1 cellular context compared by ENCODE assay signal in the genomic region with DNA sequence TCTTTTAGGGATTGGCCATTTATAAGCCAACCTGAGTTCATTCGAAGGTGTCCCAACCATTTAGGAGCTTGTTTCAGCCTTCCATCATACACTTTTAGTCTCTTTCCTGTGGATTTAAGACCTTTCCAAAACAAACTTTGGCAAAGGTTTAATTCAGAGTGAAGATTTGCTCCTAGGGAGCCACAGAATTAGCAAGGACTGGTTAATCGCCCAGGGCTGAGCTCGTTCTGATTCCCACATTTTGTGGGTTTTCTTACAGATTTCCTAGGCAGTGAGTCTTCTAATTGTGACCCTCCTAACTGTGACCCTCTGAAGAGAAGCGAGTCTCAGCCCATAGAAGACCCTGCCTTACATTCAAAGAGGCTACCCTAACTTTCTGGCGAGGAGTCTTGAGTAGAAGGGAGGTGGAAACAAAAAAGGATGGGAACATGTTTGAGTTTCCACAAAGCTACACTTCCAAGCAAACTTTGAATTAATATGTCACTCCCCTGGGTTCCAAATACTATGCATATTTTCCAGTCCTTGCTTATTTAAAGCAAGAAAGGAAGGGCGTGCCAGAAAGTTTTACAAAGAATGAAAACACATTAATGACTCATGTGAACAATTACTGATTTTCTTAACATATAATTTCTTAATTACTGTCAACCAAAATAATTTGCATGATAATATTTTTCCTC.
TF ChIP-seq lines count a peak whose summit lies in the region.

No MANE protein-coding gene starts in this region.

TF ChIP-seq in SK-N-SH treated with all-trans-retinoic acid at 6 μM for 48 hours, 23 proteins besides CTCF, POLR2A, EP300 and RAD21 (continued from another document):
- TF ChIP-seq, protein P1, sequence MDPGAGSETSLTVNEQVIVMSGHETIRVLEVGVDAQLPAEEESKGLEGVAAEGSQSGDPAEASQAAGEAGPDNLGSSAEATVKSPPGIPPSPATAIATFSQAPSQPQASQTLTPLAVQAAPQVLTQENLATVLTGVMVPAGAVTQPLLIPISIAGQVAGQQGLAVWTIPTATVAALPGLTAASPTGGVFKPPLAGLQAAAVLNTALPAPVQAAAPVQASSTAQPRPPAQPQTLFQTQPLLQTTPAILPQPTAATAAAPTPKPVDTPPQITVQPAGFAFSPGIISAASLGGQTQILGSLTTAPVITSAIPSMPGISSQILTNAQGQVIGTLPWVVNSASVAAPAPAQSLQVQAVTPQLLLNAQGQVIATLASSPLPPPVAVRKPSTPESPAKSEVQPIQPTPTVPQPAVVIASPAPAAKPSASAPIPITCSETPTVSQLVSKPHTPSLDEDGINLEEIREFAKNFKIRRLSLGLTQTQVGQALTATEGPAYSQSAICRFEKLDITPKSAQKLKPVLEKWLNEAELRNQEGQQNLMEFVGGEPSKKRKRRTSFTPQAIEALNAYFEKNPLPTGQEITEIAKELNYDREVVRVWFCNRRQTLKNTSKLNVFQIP (CRISPR knock-in tag; IDR thresholded peaks at IDR 0.05; ENCODE audit: borderline replicate concordance, low read depth): no peak
- TF ChIP-seq ZNF70 (CRISPR knock-in tag; IDR thresholded peaks at IDR 0.05) (no peak), ZFP30 (CRISPR knock-in tag; IDR thresholded peaks at IDR 0.05) (no peak), TCF4 (CRISPR knock-in tag; IDR thresholded peaks at IDR 0.05; ENCODE audit: borderline replicate concordance) (no peak), RARB (CRISPR knock-in tag; IDR thresholded peaks at IDR 0.05) (no peak), TOX (CRISPR knock-in tag; IDR thresholded peaks at IDR 0.05; ENCODE audit: borderline replicate concordance) (no peak), ZNF565 (CRISPR knock-in tag; conservative IDR thresholded peaks at IDR 0.05; ENCODE audit: low read depth) (no peak), GLIS3 (CRISPR knock-in tag; IDR thresholded peaks at IDR 0.05) (no peak), CSDC2 (CRISPR knock-in tag; IDR thresholded peaks at IDR 0.05) (no peak)
- TF ChIP-seq, protein P2, sequence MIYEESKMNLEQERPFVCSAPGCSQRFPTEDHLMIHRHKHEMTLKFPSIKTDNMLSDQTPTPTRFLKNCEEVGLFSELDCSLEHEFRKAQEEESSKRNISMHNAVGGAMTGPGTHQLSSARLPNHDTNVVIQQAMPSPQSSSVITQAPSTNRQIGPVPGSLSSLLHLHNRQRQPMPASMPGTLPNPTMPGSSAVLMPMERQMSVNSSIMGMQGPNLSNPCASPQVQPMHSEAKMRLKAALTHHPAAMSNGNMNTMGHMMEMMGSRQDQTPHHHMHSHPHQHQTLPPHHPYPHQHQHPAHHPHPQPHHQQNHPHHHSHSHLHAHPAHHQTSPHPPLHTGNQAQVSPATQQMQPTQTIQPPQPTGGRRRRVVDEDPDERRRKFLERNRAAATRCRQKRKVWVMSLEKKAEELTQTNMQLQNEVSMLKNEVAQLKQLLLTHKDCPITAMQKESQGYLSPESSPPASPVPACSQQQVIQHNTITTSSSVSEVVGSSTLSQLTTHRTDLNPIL (CRISPR knock-in tag; IDR thresholded peaks at IDR 0.05; ENCODE audit: low read depth): no peak
- TF ChIP-seq, protein P3, sequence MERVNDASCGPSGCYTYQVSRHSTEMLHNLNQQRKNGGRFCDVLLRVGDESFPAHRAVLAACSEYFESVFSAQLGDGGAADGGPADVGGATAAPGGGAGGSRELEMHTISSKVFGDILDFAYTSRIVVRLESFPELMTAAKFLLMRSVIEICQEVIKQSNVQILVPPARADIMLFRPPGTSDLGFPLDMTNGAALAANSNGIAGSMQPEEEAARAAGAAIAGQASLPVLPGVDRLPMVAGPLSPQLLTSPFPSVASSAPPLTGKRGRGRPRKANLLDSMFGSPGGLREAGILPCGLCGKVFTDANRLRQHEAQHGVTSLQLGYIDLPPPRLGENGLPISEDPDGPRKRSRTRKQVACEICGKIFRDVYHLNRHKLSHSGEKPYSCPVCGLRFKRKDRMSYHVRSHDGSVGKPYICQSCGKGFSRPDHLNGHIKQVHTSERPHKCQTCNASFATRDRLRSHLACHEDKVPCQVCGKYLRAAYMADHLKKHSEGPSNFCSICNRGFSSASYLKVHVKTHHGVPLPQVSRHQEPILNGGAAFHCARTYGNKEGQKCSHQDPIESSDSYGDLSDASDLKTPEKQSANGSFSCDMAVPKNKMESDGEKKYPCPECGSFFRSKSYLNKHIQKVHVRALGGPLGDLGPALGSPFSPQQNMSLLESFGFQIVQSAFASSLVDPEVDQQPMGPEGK (CRISPR knock-in tag; IDR thresholded peaks at IDR 0.05; ENCODE audit: borderline replicate concordance): no peak
